30 cellular contexts compared by ENCODE assay signal in genomic region chr10:113762083-113762482, GRCh38. TPM values are rescaled to one million over a fixed set of nuclear protein-coding genes. Genes with fewer than 3 reads are reported as not detected.
"Had no signal": no experiment of that assay in that cellular context is flagged by ENCODE, and none has a peak within 500 bp of the region (broad histone marks: within the 10 kb centered on the region; RNA-seq: fewer than 3 reads in every experiment).

No MANE protein-coding gene starts in this region.

- H3K27ac Mint-ChIP-seq: mesothelial cell of epicardium; naive B cell; natural killer cell; nephron progenitor cell; neural progenitor cell; stimulated activated effector memory CD8-positive, alpha-beta T cell treated with anti-CD3 and anti-CD28 coated beads, Interleukin-12 subunit alpha, Interleukin-12 subunit beta, amount 100 ng/mL, for 72 hours; stimulated activated naive CD8-positive, alpha-beta T cell treated with anti-CD3 and anti-CD28 coated beads, Interleukin-15, Interleukin-2, amounts not matched to agents 100 ng/mL and 50 ng/mL, for 24 hours had no signal

- ATAC-seq: natural killer cell; right lobe of liver; stimulated activated effector memory CD8-positive, alpha-beta T cell treated with anti-CD3 and anti-CD28 coated beads, Interleukin-12 subunit alpha, Interleukin-12 subunit beta, amount 100 ng/mL, for 72 hours; upper lobe of right lung had no signal

- H3K36me3 Mint-ChIP-seq: mesothelial cell of epicardium; neural progenitor cell; stimulated activated effector memory CD8-positive, alpha-beta T cell treated with anti-CD3 and anti-CD28 coated beads, Interleukin-12 subunit alpha, Interleukin-12 subunit beta, amount 100 ng/mL, for 72 hours had no signal

- DNase-seq: islet precursor cell; left ventricle myocardium inferior; mesendoderm; naive B cell; natural killer cell; nephron progenitor cell; occipital lobe; right lobe of liver; stimulated activated CD4-positive, alpha-beta T cell treated with anti-CD3 and anti-CD28 coated beads, Interleukin-12 subunit alpha, Interleukin-12 subunit beta, amount 100 ng/mL, for 4 hours; stimulated activated CD4-positive, alpha-beta T cell treated with anti-CD3 and anti-CD28 coated beads, Interleukin-15, amount 100 ng/mL, for 24 hours; stimulated activated CD4-positive, alpha-beta T cell treated with anti-CD3 and anti-CD28 coated beads, Interleukin-2, amount 100 ng/mL, for 24 hours; stimulated activated CD4-positive, alpha-beta T cell treated with anti-CD3 and anti-CD28 coated beads, Interleukin-4, amount 100 ng/mL, for 1 hour; stimulated activated naive CD4-positive, alpha-beta T cell; tibial artery; trophoblast cell; upper lobe of right lung had no signal

- H3K36me3 ChIP-seq: left ventricle myocardium inferior, neural progenitor cell, neutrophil, right atrium auricular region, right lobe of liver, suprapubic skin, thoracic aorta, tibial artery, upper lobe of right lung had no signal

- H3K4me1 Mint-ChIP-seq: mesothelial cell of epicardium; naive B cell; natural killer cell; nephron progenitor cell; neural progenitor cell; stimulated activated effector memory CD8-positive, alpha-beta T cell treated with anti-CD3 and anti-CD28 coated beads, Interleukin-12 subunit alpha, Interleukin-12 subunit beta, amount 100 ng/mL, for 72 hours had no signal

- H3K9ac ChIP-seq: neural progenitor cell, parathyroid adenoma had no signal

- H3K4me3 ChIP-seq: left ventricle myocardium inferior, lung, neural progenitor cell, right atrium auricular region, right lobe of liver, suprapubic skin, thoracic aorta, tibial artery, upper lobe of right lung had no signal

- H3K4me1 ChIP-seq: neural progenitor cell, parathyroid adenoma, right atrium auricular region, right lobe of liver, suprapubic skin, tibial artery, upper lobe of right lung had no signal

- H3K4me3 Mint-ChIP-seq: mesothelial cell of epicardium; naive B cell; natural killer cell; nephron progenitor cell; neural progenitor cell; stimulated activated effector memory CD8-positive, alpha-beta T cell treated with anti-CD3 and anti-CD28 coated beads, Interleukin-12 subunit alpha, Interleukin-12 subunit beta, amount 100 ng/mL, for 72 hours; stimulated activated naive CD8-positive, alpha-beta T cell treated with anti-CD3 and anti-CD28 coated beads, Interleukin-15, Interleukin-2, amounts not matched to agents 100 ng/mL and 50 ng/mL, for 24 hours had no signal

- H3K27me3 ChIP-seq: neural progenitor cell, neutrophil, right atrium auricular region, right lobe of liver, suprapubic skin, tibial artery, upper lobe of right lung had no signal

- FAIRE-seq: urothelium cell line had no signal

- H3K27ac ChIP-seq: left ventricle myocardium inferior, neural progenitor cell, neutrophil, parathyroid adenoma, right atrium auricular region, right lobe of liver, suprapubic skin, thoracic aorta, tibial artery, upper lobe of right lung had no signal

- H3K9me3 ChIP-seq: neutrophil, right lobe of liver, tibial artery, upper lobe of right lung had no signal

RNA-seq across cellular contexts. Expression of gene PLEKHS1, which starts 10.6 kb away (rescaled TPM):
- total RNA-seq: kidney epithelial cell, left ventricle myocardium inferior, mesothelial cell of epicardium, occipital lobe, posterior vena cava, pulmonary artery endothelial cell, right atrium auricular region, right lobe of liver, upper lobe of right lung had no signal
